ENCODE assay signal across 1 cellular context in the genomic region with DNA sequence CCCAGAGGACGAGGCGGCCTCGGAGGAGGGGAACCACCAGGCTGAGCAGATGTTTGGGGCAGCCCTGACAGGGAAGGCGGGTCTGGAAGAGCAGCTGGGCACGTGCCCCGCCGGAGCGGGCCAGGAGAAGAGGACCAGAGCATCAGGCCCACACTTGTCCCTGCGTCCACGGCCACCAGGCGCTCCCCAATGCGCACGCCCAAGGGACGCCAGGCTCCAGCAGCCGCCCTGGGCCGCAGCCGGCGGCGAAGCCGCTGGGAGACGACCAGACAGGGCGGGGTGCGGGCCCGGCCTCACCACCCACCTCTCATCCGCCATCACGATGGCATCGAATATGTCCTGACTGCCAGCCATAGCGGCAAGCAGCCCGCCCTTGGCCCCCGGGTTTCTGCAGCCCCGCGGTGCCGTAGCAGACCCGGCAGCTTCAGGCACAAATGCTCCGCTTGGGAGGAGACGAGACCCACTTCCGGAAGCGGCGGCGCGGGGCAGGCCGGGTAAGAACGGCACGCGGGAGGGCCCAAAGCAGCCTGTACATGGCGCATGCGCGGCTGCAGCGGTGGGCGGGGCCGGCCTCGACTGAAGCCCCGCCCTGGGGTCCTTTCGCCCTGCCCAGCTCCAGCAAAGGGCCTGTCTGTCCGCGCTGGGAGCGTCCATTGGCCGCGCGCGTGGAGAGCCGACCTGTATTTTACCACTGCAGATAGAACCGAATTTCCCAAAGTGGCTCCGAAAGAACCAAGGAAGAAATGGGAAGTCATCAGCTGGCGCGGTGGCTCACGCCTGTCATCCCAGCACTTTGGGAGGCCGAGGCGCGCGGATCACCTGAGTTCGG.
TF ChIP-seq lines count a peak whose summit lies in the region.

A gene with protein sequence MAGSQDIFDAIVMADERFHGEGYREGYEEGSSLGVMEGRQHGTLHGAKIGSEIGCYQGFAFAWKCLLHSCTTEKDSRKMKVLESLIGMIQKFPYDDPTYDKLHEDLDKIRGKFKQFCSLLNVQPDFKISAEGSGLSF (minus strand): TSS at position 468 of the 829 bp plus-strand sequence. CDS start 114 bp downstream, at position 354.

TF ChIP-seq in K562, 482 proteins besides CTCF, POLR2A, EP300 and RAD21 (continued from another document and continues in another):
- TF ChIP-seq POLR2H (tag; IDR thresholded peaks at IDR 0.05; ENCODE audit: low read depth): peak; percentile 78
- no peak for TF ChIP-seq DDX20 (tag; IDR thresholded peaks at IDR 0.05; ENCODE audit: low read depth)
- TF ChIP-seq ZNF197 (CRISPR knock-in tag; IDR thresholded peaks at IDR 0.05; ENCODE audit: low read depth): no peak
- TF ChIP-seq TBL1XR1 (IDR thresholded peaks at IDR 0.05; ENCODE audit: low read length in 2 of 2): no peak
- TF ChIP-seq, protein P1, sequence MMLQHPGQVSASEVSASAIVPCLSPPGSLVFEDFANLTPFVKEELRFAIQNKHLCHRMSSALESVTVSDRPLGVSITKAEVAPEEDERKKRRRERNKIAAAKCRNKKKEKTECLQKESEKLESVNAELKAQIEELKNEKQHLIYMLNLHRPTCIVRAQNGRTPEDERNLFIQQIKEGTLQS (IDR thresholded peaks at IDR 0.05): no peak
- TF ChIP-seq, protein P1 (CRISPR knock-in tag; conservative IDR thresholded peaks at IDR 0.05): 0 out of 2 replicates have a peak, but pooled peaks have one; percentile 41
- TF ChIP-seq, protein P2, sequence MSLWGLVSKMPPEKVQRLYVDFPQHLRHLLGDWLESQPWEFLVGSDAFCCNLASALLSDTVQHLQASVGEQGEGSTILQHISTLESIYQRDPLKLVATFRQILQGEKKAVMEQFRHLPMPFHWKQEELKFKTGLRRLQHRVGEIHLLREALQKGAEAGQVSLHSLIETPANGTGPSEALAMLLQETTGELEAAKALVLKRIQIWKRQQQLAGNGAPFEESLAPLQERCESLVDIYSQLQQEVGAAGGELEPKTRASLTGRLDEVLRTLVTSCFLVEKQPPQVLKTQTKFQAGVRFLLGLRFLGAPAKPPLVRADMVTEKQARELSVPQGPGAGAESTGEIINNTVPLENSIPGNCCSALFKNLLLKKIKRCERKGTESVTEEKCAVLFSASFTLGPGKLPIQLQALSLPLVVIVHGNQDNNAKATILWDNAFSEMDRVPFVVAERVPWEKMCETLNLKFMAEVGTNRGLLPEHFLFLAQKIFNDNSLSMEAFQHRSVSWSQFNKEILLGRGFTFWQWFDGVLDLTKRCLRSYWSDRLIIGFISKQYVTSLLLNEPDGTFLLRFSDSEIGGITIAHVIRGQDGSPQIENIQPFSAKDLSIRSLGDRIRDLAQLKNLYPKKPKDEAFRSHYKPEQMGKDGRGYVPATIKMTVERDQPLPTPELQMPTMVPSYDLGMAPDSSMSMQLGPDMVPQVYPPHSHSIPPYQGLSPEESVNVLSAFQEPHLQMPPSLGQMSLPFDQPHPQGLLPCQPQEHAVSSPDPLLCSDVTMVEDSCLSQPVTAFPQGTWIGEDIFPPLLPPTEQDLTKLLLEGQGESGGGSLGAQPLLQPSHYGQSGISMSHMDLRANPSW (CRISPR knock-in tag; IDR thresholded peaks at IDR 0.05): no peak
- TF ChIP-seq SP2 (IDR thresholded peaks at IDR 0.05; ENCODE audit: extremely low read depth, low read depth, low read length, poor library complexity, severe bottlenecking): no peak
- TF ChIP-seq, protein P3, sequence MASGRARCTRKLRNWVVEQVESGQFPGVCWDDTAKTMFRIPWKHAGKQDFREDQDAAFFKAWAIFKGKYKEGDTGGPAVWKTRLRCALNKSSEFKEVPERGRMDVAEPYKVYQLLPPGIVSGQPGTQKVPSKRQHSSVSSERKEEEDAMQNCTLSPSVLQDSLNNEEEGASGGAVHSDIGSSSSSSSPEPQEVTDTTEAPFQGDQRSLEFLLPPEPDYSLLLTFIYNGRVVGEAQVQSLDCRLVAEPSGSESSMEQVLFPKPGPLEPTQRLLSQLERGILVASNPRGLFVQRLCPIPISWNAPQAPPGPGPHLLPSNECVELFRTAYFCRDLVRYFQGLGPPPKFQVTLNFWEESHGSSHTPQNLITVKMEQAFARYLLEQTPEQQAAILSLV (tag; IDR thresholded peaks at IDR 0.05): no peak
- TF ChIP-seq FOXP1 (CRISPR knock-in tag; IDR thresholded peaks at IDR 0.05): 0 out of 2 replicates have a peak, but pooled peaks have one; percentile 16
- TF ChIP-seq, protein P4, sequence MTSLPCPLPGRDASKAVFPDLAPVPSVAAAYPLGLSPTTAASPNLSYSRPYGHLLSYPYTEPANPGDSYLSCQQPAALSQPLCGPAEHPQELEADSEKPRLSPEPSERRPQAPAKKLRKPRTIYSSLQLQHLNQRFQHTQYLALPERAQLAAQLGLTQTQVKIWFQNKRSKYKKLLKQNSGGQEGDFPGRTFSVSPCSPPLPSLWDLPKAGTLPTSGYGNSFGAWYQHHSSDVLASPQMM (CRISPR knock-in tag; IDR thresholded peaks at IDR 0.05): no peak
- TF ChIP-seq CBX3 (IDR thresholded peaks at IDR 0.05; ENCODE audit: borderline replicate concordance in 1 of 2, low read length in 2 of 2): 0 out of 3 replicates have a peak, but pooled peaks of 1 of the 2 experiments have one; percentile 21
- TF ChIP-seq, protein P5, sequence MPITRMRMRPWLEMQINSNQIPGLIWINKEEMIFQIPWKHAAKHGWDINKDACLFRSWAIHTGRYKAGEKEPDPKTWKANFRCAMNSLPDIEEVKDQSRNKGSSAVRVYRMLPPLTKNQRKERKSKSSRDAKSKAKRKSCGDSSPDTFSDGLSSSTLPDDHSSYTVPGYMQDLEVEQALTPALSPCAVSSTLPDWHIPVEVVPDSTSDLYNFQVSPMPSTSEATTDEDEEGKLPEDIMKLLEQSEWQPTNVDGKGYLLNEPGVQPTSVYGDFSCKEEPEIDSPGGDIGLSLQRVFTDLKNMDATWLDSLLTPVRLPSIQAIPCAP (CRISPR knock-in tag; IDR thresholded peaks at IDR 0.05; ENCODE audit: borderline replicate concordance): no peak
- no peak for TF ChIP-seq RBM39 (optimal IDR thresholded peaks at IDR 0.05; ENCODE audit: low read depth, low read length)
- TF ChIP-seq ZNF165 (CRISPR knock-in tag; IDR thresholded peaks at IDR 0.05; ENCODE audit: borderline replicate concordance): no peak
- TF ChIP-seq SMARCC2 (IDR thresholded peaks at IDR 0.05; ENCODE audit: low read depth): no peak
- no peak for TF ChIP-seq ZNF77 (CRISPR knock-in tag; IDR thresholded peaks at IDR 0.05)
- TF ChIP-seq, protein P6, sequence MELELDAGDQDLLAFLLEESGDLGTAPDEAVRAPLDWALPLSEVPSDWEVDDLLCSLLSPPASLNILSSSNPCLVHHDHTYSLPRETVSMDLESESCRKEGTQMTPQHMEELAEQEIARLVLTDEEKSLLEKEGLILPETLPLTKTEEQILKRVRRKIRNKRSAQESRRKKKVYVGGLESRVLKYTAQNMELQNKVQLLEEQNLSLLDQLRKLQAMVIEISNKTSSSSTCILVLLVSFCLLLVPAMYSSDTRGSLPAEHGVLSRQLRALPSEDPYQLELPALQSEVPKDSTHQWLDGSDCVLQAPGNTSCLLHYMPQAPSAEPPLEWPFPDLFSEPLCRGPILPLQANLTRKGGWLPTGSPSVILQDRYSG (tag; conservative IDR thresholded peaks at IDR 0.05; ENCODE audit: low read depth): no peak
- TF ChIP-seq, protein P7, sequence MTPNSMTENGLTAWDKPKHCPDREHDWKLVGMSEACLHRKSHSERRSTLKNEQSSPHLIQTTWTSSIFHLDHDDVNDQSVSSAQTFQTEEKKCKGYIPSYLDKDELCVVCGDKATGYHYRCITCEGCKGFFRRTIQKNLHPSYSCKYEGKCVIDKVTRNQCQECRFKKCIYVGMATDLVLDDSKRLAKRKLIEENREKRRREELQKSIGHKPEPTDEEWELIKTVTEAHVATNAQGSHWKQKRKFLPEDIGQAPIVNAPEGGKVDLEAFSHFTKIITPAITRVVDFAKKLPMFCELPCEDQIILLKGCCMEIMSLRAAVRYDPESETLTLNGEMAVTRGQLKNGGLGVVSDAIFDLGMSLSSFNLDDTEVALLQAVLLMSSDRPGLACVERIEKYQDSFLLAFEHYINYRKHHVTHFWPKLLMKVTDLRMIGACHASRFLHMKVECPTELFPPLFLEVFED (CRISPR knock-in tag; conservative IDR thresholded peaks at IDR 0.05): no peak
- no peak for TF ChIP-seq TGIF2 (CRISPR knock-in tag; IDR thresholded peaks at IDR 0.05)
- no peak for TF ChIP-seq CEBPG (CRISPR knock-in tag; IDR thresholded peaks at IDR 0.05)
- TF ChIP-seq CEBPG (tag; conservative IDR thresholded peaks at IDR 0.05 in 1 of 2, IDR thresholded peaks at IDR 0.05 in 1 of 2): no peak
- peak; percentile 52; the same call in 1 of the 2 replicates for TF ChIP-seq ERF (CRISPR knock-in tag; IDR thresholded peaks at IDR 0.05)
- TF ChIP-seq, protein P8, sequence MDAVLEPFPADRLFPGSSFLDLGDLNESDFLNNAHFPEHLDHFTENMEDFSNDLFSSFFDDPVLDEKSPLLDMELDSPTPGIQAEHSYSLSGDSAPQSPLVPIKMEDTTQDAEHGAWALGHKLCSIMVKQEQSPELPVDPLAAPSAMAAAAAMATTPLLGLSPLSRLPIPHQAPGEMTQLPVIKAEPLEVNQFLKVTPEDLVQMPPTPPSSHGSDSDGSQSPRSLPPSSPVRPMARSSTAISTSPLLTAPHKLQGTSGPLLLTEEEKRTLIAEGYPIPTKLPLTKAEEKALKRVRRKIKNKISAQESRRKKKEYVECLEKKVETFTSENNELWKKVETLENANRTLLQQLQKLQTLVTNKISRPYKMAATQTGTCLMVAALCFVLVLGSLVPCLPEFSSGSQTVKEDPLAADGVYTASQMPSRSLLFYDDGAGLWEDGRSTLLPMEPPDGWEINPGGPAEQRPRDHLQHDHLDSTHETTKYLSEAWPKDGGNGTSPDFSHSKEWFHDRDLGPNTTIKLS (IDR thresholded peaks at IDR 0.05; ENCODE audit: borderline replicate concordance, low read depth): peak; percentile 65; the same call in 1 of the 2 replicates
- no peak for TF ChIP-seq CCAR2 (IDR thresholded peaks at IDR 0.05; ENCODE audit: low read depth, low read length)
- no peak for TF ChIP-seq KAT2B (IDR thresholded peaks at IDR 0.05; ENCODE audit: low read depth, low read length)
- TF ChIP-seq HDAC3 (IDR thresholded peaks at IDR 0.05; ENCODE audit: borderline replicate concordance, partially characterized antibody): no peak
- TF ChIP-seq, protein P9, sequence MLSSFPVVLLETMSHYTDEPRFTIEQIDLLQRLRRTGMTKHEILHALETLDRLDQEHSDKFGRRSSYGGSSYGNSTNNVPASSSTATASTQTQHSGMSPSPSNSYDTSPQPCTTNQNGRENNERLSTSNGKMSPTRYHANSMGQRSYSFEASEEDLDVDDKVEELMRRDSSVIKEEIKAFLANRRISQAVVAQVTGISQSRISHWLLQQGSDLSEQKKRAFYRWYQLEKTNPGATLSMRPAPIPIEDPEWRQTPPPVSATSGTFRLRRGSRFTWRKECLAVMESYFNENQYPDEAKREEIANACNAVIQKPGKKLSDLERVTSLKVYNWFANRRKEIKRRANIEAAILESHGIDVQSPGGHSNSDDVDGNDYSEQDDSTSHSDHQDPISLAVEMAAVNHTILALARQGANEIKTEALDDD (IDR thresholded peaks at IDR 0.05): no peak
- TF ChIP-seq, protein P10, sequence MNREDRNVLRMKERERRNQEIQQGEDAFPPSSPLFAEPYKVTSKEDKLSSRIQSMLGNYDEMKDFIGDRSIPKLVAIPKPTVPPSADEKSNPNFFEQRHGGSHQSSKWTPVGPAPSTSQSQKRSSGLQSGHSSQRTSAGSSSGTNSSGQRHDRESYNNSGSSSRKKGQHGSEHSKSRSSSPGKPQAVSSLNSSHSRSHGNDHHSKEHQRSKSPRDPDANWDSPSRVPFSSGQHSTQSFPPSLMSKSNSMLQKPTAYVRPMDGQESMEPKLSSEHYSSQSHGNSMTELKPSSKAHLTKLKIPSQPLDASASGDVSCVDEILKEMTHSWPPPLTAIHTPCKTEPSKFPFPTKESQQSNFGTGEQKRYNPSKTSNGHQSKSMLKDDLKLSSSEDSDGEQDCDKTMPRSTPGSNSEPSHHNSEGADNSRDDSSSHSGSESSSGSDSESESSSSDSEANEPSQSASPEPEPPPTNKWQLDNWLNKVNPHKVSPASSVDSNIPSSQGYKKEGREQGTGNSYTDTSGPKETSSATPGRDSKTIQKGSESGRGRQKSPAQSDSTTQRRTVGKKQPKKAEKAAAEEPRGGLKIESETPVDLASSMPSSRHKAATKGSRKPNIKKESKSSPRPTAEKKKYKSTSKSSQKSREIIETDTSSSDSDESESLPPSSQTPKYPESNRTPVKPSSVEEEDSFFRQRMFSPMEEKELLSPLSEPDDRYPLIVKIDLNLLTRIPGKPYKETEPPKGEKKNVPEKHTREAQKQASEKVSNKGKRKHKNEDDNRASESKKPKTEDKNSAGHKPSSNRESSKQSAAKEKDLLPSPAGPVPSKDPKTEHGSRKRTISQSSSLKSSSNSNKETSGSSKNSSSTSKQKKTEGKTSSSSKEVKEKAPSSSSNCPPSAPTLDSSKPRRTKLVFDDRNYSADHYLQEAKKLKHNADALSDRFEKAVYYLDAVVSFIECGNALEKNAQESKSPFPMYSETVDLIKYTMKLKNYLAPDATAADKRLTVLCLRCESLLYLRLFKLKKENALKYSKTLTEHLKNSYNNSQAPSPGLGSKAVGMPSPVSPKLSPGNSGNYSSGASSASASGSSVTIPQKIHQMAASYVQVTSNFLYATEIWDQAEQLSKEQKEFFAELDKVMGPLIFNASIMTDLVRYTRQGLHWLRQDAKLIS (CRISPR knock-in tag; IDR thresholded peaks at IDR 0.05): 0 out of 2 replicates have a peak, but pooled peaks have one; percentile 70
- no peak for TF ChIP-seq SAFB (IDR thresholded peaks at IDR 0.05; ENCODE audit: borderline replicate concordance, low read depth, low read length)
- TF ChIP-seq, protein P11, sequence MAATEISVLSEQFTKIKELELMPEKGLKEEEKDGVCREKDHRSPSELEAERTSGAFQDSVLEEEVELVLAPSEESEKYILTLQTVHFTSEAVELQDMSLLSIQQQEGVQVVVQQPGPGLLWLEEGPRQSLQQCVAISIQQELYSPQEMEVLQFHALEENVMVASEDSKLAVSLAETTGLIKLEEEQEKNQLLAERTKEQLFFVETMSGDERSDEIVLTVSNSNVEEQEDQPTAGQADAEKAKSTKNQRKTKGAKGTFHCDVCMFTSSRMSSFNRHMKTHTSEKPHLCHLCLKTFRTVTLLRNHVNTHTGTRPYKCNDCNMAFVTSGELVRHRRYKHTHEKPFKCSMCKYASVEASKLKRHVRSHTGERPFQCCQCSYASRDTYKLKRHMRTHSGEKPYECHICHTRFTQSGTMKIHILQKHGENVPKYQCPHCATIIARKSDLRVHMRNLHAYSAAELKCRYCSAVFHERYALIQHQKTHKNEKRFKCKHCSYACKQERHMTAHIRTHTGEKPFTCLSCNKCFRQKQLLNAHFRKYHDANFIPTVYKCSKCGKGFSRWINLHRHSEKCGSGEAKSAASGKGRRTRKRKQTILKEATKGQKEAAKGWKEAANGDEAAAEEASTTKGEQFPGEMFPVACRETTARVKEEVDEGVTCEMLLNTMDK (IDR thresholded peaks at IDR 0.05; ENCODE audit: borderline replicate concordance, insufficient read depth, low read depth, low read length, poor library complexity, severe bottlenecking): no peak
- TF ChIP-seq, protein P12, sequence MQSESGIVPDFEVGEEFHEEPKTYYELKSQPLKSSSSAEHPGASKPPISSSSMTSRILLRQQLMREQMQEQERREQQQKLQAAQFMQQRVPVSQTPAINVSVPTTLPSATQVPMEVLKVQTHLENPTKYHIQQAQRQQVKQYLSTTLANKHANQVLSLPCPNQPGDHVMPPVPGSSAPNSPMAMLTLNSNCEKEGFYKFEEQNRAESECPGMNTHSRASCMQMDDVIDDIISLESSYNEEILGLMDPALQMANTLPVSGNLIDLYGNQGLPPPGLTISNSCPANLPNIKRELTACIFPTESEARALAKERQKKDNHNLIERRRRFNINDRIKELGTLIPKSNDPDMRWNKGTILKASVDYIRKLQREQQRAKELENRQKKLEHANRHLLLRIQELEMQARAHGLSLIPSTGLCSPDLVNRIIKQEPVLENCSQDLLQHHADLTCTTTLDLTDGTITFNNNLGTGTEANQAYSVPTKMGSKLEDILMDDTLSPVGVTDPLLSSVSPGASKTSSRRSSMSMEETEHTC (IDR thresholded peaks at IDR 0.05): 0 out of 2 replicates have a peak, but pooled peaks have one; percentile 6
- TF ChIP-seq RFX1 (IDR thresholded peaks at IDR 0.05): no peak
